Comparison of ENCODE assay signal across 24 cellular contexts in genomic region chr11:3069425-3069824, GRCh38.
"Had no signal": no experiment of that assay in that cellular context is flagged by ENCODE, and none has a peak within 500 bp of the region (broad histone marks: within the 10 kb centered on the region; RNA-seq: fewer than 3 reads in every experiment).

No MANE protein-coding gene starts in this region.

- H3K4me1 ChIP-seq: esophagus squamous epithelium, left lung, lower lobe of right lung had no signal

- H3K36me3 ChIP-seq: esophagus squamous epithelium, gastrocnemius medialis, heart right ventricle, left lung, lower lobe of right lung had no signal

- H3K9me3 ChIP-seq: esophagus squamous epithelium, gastrocnemius medialis, heart right ventricle, left lung, lower lobe of right lung, mucosa of descending colon had no signal

- H3K4me3 ChIP-seq: coronary artery, dorsolateral prefrontal cortex, esophagus squamous epithelium, gastrocnemius medialis, heart right ventricle, left lung, lower lobe of right lung, mucosa of descending colon had no signal

- FAIRE-seq: colon, endothelial cell of umbilical vein, islet of Langerhans, keratinocyte had no signal

- H3K27me3 ChIP-seq: gastrocnemius medialis had no signal

- DNase-seq: dermis blood vessel endothelial cell; dorsolateral prefrontal cortex; effector CD4-positive, alpha-beta T cell; effector memory CD4-positive, alpha-beta T cell; esophagus squamous epithelium; foreskin fibroblast; foreskin melanocyte; gastrocnemius medialis; glutamatergic neuron; head of caudate nucleus; heart right ventricle; hippocampal formation; left cardiac atrium; left lung; left ventricle myocardium superior; mesenchymal stem cell; mucosa of descending colon; naive B cell had no signal

- ATAC-seq: gastrocnemius medialis, heart right ventricle, left cardiac atrium, left lung, left ventricle myocardium superior, lower lobe of right lung, mucosa of descending colon had no signal

- H3K27ac ChIP-seq: coronary artery, dorsolateral prefrontal cortex, esophagus squamous epithelium, gastrocnemius medialis, heart right ventricle, left lung, lower lobe of right lung had no signal
